Comparison of ENCODE assay signal across 8 cellular contexts in the genomic region with DNA sequence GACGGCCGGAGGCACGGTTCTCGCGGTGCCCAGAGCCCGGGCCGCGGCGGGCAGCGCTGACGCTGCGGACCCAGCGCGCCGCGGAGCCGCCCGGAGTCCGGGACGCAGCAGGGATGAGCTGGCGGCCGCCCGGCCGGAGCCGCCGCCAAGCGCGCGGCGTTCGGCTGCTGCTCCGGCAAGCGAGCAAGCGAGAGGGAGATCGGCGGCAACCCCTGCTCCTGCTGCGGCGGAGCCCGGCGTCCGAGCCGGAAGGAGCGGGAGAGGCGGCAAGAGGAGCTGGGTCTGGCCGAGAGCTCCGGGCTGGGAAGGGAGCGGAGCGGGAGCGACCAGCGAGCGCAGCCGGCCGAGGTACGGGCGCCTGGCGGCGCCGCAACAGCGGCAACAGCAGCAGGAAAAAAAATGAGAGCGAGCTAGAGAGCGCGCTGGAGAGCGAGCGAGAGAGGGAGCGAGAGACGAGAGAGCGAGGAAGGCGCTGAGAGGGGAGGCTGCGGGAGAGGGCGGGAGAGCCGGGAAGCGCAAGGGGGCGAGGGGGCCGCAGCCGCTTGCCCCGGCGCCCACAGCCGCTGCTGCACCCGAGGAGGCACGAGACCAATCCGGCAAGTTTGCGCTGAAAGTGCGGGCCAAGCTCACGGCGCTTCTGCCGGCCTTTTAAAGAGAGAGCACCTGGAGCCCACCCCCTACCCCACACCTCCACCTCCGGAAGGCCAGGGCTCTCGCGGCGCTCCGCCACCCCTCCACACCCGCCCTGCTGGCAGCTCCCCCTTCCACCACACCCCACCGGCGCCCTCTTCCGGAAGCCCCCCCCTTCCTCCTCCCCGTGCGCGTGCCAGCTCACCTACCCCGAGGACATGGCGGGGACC. TPM values are rescaled to one million over a fixed set of nuclear protein-coding genes. Genes with fewer than 3 reads are reported as not detected.
A peak's percentile ranks its signal among the peaks of the same experiment; 100 is the strongest.
DNase-seq lines count a peak whose midpoint lies in the region; ATAC-seq and TF ChIP-seq lines count a peak whose summit lies in the region.

No MANE protein-coding gene starts in this region.

- intact Hi-C loops in heart left ventricle (cut with DNase I): loop anchor here in 1 of 10 donors (2.0 kb wide), 1 partner anchor 375 kb away; no protein-coding TSS in a partner anchor

- no peak for TF ChIP-seq CTCF in heart left ventricle (IDR thresholded peaks at IDR 0.05)

- H3K4me3 ChIP-seq in heart left ventricle: peak overlapping the region; percentile 16 to 52 (median 40)

- peaks cover 2 to 37% (median 16%) of the 10 kb centered on the region in 12 donors for H3K4me1 ChIP-seq in heart left ventricle

- no peaks in the 10 kb centered on the region for H3K9me3 Mint-ChIP-seq in activated naive CD4-positive, alpha-beta T cell treated with anti-CD3 and anti-CD28 coated beads, Interleukin-2, amount 50 U/mL, for 24 hours

- WGBS in heart left ventricle, 4 donors: 1 to 2% (median 1%) methylated on average over 60 to 100 of the region's 100 CpGs

- H3K27me3 ChIP-seq in heart left ventricle: peaks cover 41 to 84% (median 55%) of the 10 kb centered on the region in 9 donors

- H3K36me3 ChIP-seq in heart left ventricle: no peaks in the 10 kb centered on the region

- H3K4me1 Mint-ChIP-seq in activated naive CD4-positive, alpha-beta T cell treated with anti-CD3 and anti-CD28 coated beads, Interleukin-2, amount 50 U/mL, for 24 hours: peaks cover 23% of the 10 kb centered on the region

- peak overlapping the region; percentile 76 for H3K4me3 Mint-ChIP-seq in activated naive CD4-positive, alpha-beta T cell treated with anti-CD3 and anti-CD28 coated beads, Interleukin-2, amount 50 U/mL, for 24 hours

- ATAC-seq in heart left ventricle (peak in 3 of 4 donors; percentile 38 to 51 (median 44)), HG02571 (IDR thresholded peaks at IDR 0.05; ENCODE audit: unreplicated experiment) (no peak), GM19463 (IDR thresholded peaks at IDR 0.05; ENCODE audit: unreplicated experiment) (no peak), GM18868 (IDR thresholded peaks at IDR 0.05; ENCODE audit: unreplicated experiment) (no peak)

- DNase-seq in DMS53 (lab: John Stamatoyannopoulos, UW): peak; percentile 73
- DNase-seq in NCI-H1930 (lab: John Stamatoyannopoulos, UW): peak; percentile 41 to 50
- peak in 2 of 5 donors; percentile 24 to 64 for DNase-seq in heart left ventricle
- peak; percentile 84 for DNase-seq in retina

- no peak overlapping the region for H3K27ac ChIP-seq in heart left ventricle

- H3K36me3 Mint-ChIP-seq in activated naive CD4-positive, alpha-beta T cell treated with anti-CD3 and anti-CD28 coated beads, Interleukin-2, amount 50 U/mL, for 24 hours: no peaks in the 10 kb centered on the region

- H3K9me3 ChIP-seq in heart left ventricle: no peaks in the 10 kb centered on the region

- H3K27ac Mint-ChIP-seq in activated naive CD4-positive, alpha-beta T cell treated with anti-CD3 and anti-CD28 coated beads, Interleukin-2, amount 50 U/mL, for 24 hours: no peak overlapping the region

- H3K27me3 Mint-ChIP-seq in activated naive CD4-positive, alpha-beta T cell treated with anti-CD3 and anti-CD28 coated beads, Interleukin-2, amount 50 U/mL, for 24 hours: peaks cover 38% of the 10 kb centered on the region

- TF ChIP-seq POLR2A in heart left ventricle (IDR thresholded peaks at IDR 0.05): no peak

RNA-seq across cellular contexts. Expression of gene GRM4, which starts 0.5 kb away (rescaled TPM):
- total RNA-seq in heart left ventricle: under 1 TPM in 1 of 9 donors, not detected in 8; 0.20 TPM
- not detected for polyA plus RNA-seq in heart left ventricle

Comparison
In these comparisons a context has a peak if more than half of its experiments do, and no peak if none do; other contexts are left out.
1. ATAC-seq: peak in heart left ventricle (3 of 4); none in HG02571 (single experiment), GM19463 (single experiment) and GM18868 (single experiment).